Comparison of ENCODE assay signal across 8 cellular contexts in genomic region chr21:38355992-38356781, GRCh38.
DNase-seq lines count a peak whose midpoint lies in the region; ATAC-seq, FAIRE-seq and TF ChIP-seq lines count a peak whose summit lies in the region.

No MANE protein-coding gene starts in this region.

- intact Hi-C loops in HepG2 (cut with micrococcal nuclease; ENCODE audit: unreplicated experiment) = loop anchor here (1.0 kb wide), 2 partner anchors 137 to 197 kb away; no protein-coding TSS in a partner anchor

- no peaks in the 10 kb centered on the region for H3K27me3 Mint-ChIP-seq in chondrocyte (ENCODE audit: low read depth)

- H3K9ac ChIP-seq in DND-41 (ENCODE audit: low read depth, low read length) = no peak overlapping the region
- no peak overlapping the region for H3K9ac ChIP-seq in HepG2 (ENCODE audit: insufficient read depth, low read depth, low read length)

- H4K20me1 ChIP-seq in DND-41 (ENCODE audit: insufficient read depth, low read length) (0 out of 2 replicates have a peak, but pooled peaks cover 4% of the 10 kb centered on the region), HepG2 (ENCODE audit: insufficient read depth, low read length) (no peaks in the 10 kb centered on the region)

- TF ChIP-seq POLR2A in HepG2 (IDR thresholded peaks at IDR 0.05; ENCODE audit: insufficient read depth in 1 of 2, low read depth in 2 of 2, low read length in 2 of 2) = no peak

- no peak overlapping the region for H3K4me2 ChIP-seq in DND-41 (ENCODE audit: insufficient read depth, low read length)
- H3K4me2 ChIP-seq in HepG2 (ENCODE audit: low read depth, low read length) = no peak overlapping the region

- H3K79me2 ChIP-seq in DND-41 (ENCODE audit: insufficient read depth, low read length) (no peaks in the 10 kb centered on the region), HepG2 (ENCODE audit: insufficient read depth, low read length) (no peaks in the 10 kb centered on the region)

- POLR2A ChIA-PET in HepG2 (lab: Yijun Ruan, JAX) = no interaction called here

- H3K9me3 ChIP-seq in DND-41 (ENCODE audit: insufficient read depth, low read length, severe bottlenecking) (no peaks in the 10 kb centered on the region), HepG2 (ENCODE audit: low read length) (no peaks in the 10 kb centered on the region)

- no peak overlapping the region for H3K4me3 ChIP-seq in DND-41 (ENCODE audit: low read depth in 1 of 2, low read length in 2 of 2)
- no peak overlapping the region for H3K4me3 ChIP-seq in HepG2 (replicated peaks in 1 of 3; ENCODE audit: insufficient read depth in 1 of 3, low read depth in 2 of 3, low read length in 3 of 3)

- no TSS peak for BruUV-seq in HepG2 (replicated peaks; lab: Mats Ljungman, UMichigan)

- no peaks in the 10 kb centered on the region for H3K36me3 ChIP-seq in DND-41 (ENCODE audit: insufficient read depth, low read length)
- H3K36me3 ChIP-seq in HepG2 (replicated peaks in 1 of 2; ENCODE audit: control insufficient read depth in 1 of 2, insufficient read depth in 2 of 2, low read length in 2 of 2) = no peaks in the 10 kb centered on the region

- H3K4me3 Mint-ChIP-seq in chondrocyte (ENCODE audit: unreplicated experiment) = no peak overlapping the region

- TF ChIP-seq EP300 in HepG2 (IDR thresholded peaks at IDR 0.05; ENCODE audit: low read depth in 2 of 2, low read length in 2 of 2) (no peak), HepG2 (CRISPR knock-in tag; IDR thresholded peaks at IDR 0.05; ENCODE audit: borderline replicate concordance) (no peak)

- 9% methylated on average over 18 of the region's 20 CpGs for WGBS in HepG2 (ENCODE audit: low lambda C conversion rate)

- TF ChIP-seq CTCF in DND-41 (IDR thresholded peaks at IDR 0.05; ENCODE audit: borderline replicate concordance, extremely low read depth, low read length, poor library complexity, severe bottlenecking) (peak; percentile 95), chondrocyte (IDR thresholded peaks at IDR 0.05) (peak; percentile 98), HepG2 (CRISPR knock-in tag; IDR thresholded peaks at IDR 0.05) (peak; percentile 96)

- TF ChIP-seq RAD21 in HepG2 (CRISPR knock-in tag; IDR thresholded peaks at IDR 0.05) = peak; percentile 80

- no peaks in the 10 kb centered on the region for H3K9me3 Mint-ChIP-seq in chondrocyte (ENCODE audit: low read depth)

- ATAC-seq in DND-41 (ENCODE audit: insufficient read depth, low read depth) (peak; percentile 94), HG02973 (IDR thresholded peaks at IDR 0.05; ENCODE audit: unreplicated experiment) (peak; percentile 50), HepG2 (peak; percentile 96), GM18870 (IDR thresholded peaks at IDR 0.05; ENCODE audit: unreplicated experiment) (no peak)

- H3K4me1 Mint-ChIP-seq in chondrocyte (ENCODE audit: low read depth) = peaks cover 40% of the 10 kb centered on the region

- FAIRE-seq in HepG2 (lab: Jason Lieb, UNC) = peak; percentile 62

- in situ Hi-C loops in HepG2 (cut with HindIII; ENCODE audit: extremely low pct_ligation_motif_present, low pct_unique_long_range_greater_than_20kb) = loop anchor here (25.0 kb wide), 1 partner anchor 644 kb away; no protein-coding TSS in a partner anchor

- H3K27me3 ChIP-seq in DND-41 (ENCODE audit: insufficient read depth, low read length, poor library complexity) (peaks cover 13% of the 10 kb centered on the region), HepG2 (ENCODE audit: control insufficient read depth in 1 of 2, insufficient read depth in 2 of 2, low read length in 2 of 2) (no peaks in the 10 kb centered on the region)

- no peaks in the 10 kb centered on the region for H3K36me3 Mint-ChIP-seq in chondrocyte (ENCODE audit: low read depth)

- CTCF ChIA-PET in HepG2 (lab: Yijun Ruan, JAX; ENCODE audit: low intra/inter-chr PET ratio, low total read pairs) = interaction anchor here (2.4 to 3.1 kb wide), 2 partner anchors 136 to 197 kb away, joined by 16 to 42 read pairs; no protein-coding TSS in a partner anchor

- H3K4me1 ChIP-seq in DND-41 (ENCODE audit: insufficient read depth, low read length) (no peaks in the 10 kb centered on the region), HepG2 (ENCODE audit: insufficient read depth, low read length) (no peaks in the 10 kb centered on the region)

- peak overlapping the region; percentile 30 for H3K27ac Mint-ChIP-seq in chondrocyte (ENCODE audit: unreplicated experiment)

- H3K27ac ChIP-seq in DND-41 (ENCODE audit: low read length) = no peak overlapping the region
- H3K27ac ChIP-seq in HepG2 (ENCODE audit: extremely low read length, insufficient read depth, low read length) = no peak overlapping the region

- DNase-seq in DND-41 = peak; percentile 70
- peak; percentile 44 to 88 for DNase-seq in NCI-H446 (lab: John Stamatoyannopoulos, UW)
- DNase-seq in activated CD4-positive, alpha-beta T cell treated with anti-CD3 and anti-CD28 coated beads for 4 hours = peak; percentile 58 to 73
- no peak for DNase-seq in chondrocyte (ENCODE audit: low spot score)
- peak; percentile 28 for DNase-seq in HepG2 (ENCODE audit: low spot score)
- peak; percentile 23 to 71 (median 43) for DNase-seq in stimulated activated CD4-positive, alpha-beta T cell treated with anti-CD3 and anti-CD28 coated beads, TNF-alpha, amount 100 ng/mL, for 1 hour (ENCODE audit: low read depth in 3 of 3, low spot score in 1 of 3)

- H2AFZ ChIP-seq in DND-41 (ENCODE audit: low read depth, low read length) (no peak overlapping the region), HepG2 (ENCODE audit: low read length) (no peak overlapping the region)

TF ChIP-seq in HepG2, 621 proteins besides CTCF, POLR2A, EP300 and RAD21 (continues in another document):
- TF ChIP-seq SMAD9 (CRISPR knock-in tag; IDR thresholded peaks at IDR 0.05) (no peak), NFE2 (CRISPR knock-in tag; IDR thresholded peaks at IDR 0.05) (no peak), SALL2 (CRISPR knock-in tag; IDR thresholded peaks at IDR 0.05) (no peak), TFE3 (CRISPR knock-in tag; IDR thresholded peaks at IDR 0.05) (no peak), SMC3 (IDR thresholded peaks at IDR 0.05; ENCODE audit: low read length) (peak; percentile 56), SKI (IDR thresholded peaks at IDR 0.05; ENCODE audit: partially characterized antibody) (no peak), ZNF687 (CRISPR knock-in tag; IDR thresholded peaks at IDR 0.05) (peak; percentile 19; the same call in 1 of the 2 replicates), XRCC5 (optimal IDR thresholded peaks at IDR 0.05; ENCODE audit: low read length) (peak; percentile 52), ZNF263 (CRISPR knock-in tag; IDR thresholded peaks at IDR 0.05) (peak; percentile 97), STAG1 (CRISPR knock-in tag; IDR thresholded peaks at IDR 0.05) (peak; percentile 97)
- TF ChIP-seq, protein P1, sequence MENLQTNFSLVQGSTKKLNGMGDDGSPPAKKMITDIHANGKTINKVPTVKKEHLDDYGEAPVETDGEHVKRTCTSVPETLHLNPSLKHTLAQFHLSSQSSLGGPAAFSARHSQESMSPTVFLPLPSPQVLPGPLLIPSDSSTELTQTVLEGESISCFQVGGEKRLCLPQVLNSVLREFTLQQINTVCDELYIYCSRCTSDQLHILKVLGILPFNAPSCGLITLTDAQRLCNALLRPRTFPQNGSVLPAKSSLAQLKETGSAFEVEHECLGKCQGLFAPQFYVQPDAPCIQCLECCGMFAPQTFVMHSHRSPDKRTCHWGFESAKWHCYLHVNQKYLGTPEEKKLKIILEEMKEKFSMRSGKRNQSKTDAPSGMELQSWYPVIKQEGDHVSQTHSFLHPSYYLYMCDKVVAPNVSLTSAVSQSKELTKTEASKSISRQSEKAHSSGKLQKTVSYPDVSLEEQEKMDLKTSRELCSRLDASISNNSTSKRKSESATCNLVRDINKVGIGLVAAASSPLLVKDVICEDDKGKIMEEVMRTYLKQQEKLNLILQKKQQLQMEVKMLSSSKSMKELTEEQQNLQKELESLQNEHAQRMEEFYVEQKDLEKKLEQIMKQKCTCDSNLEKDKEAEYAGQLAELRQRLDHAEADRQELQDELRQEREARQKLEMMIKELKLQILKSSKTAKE (CRISPR knock-in tag; IDR thresholded peaks at IDR 0.05; ENCODE audit: borderline replicate concordance) = no peak
